8 cellular contexts compared by ENCODE assay signal in the genomic region with DNA sequence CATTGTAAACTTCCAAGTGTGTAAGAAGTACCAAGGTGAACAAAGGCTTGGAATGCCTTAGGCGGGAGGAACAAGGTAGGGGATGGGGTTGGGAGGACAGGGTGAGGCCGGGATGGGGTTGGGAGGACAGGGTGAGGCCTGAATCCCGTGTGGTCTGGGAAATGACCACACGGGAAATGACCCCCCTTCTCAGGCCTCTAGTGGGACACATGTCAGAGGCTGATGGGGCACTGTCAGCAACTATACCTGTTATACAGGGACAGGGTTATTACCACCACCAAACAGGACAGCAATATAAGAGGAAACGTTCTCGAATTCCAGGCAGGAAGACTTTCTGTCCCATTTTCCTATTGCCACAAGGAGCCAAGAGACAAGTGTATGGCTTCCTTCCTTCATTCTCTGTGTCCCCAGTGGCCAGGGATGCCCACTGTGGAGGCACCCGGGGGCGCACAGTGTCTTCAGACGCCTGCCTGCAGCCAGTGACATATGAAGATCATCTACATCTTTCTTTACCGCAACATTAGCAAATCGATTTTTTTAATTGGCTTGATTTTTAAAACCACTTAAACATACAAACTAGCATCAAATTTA. TPM values are rescaled to one million over a fixed set of nuclear protein-coding genes. Genes with fewer than 3 reads are reported as not detected.
DNase-seq lines count a peak whose midpoint lies in the region; ATAC-seq and TF ChIP-seq lines count a peak whose summit lies in the region.

No MANE protein-coding gene starts in this region.

- H3K9me3 ChIP-seq in SK-N-SH (no peaks in the 10 kb centered on the region), stomach (no peaks in the 10 kb centered on the region)

- 0 out of 4 replicates have a peak overlapping the region, but pooled peaks of 1 of the 2 experiments have one; percentile 0 for H3K27ac ChIP-seq in SK-N-SH (ENCODE audit: low read depth in 2 of 2, low read length in 1 of 2)
- no peak overlapping the region for H3K27ac ChIP-seq in stomach

- TF ChIP-seq RAD21 in SK-N-SH (IDR thresholded peaks at IDR 0.05; ENCODE audit: low read length), result no peak

- no peak for ATAC-seq in esophagus mucosa

- peaks cover 33% of the 10 kb centered on the region for H3K27me3 Mint-ChIP-seq in activated T-cell treated with anti-CD3 and anti-CD28 coated beads, Interleukin-2, amount 50 U/mL, for 24 hours

- POLR2A ChIA-PET in SK-N-SH (lab: Yijun Ruan, JAX), result interaction anchor here (1.4 kb wide), 1 partner anchor 62 kb away, joined by 4 read pairs; no protein-coding TSS in a partner anchor

- H3K9ac ChIP-seq in SK-N-SH, result peak overlapping the region; percentile 85; the same call in 1 of the 2 replicates

- peaks cover 52% of the 10 kb centered on the region for H3K36me3 Mint-ChIP-seq in activated T-cell treated with anti-CD3 and anti-CD28 coated beads, Interleukin-2, amount 50 U/mL, for 24 hours (ENCODE audit: low read depth)

- H3K4me3 ChIP-seq in SK-N-SH (ENCODE audit: low read depth in 2 of 2, low read length in 1 of 2) (peak overlapping the region; percentile 77 to 92), stomach (peak overlapping the region in 3 of 4 donors; percentile 59 to 93 (median 83))

- H3K27me3 ChIP-seq in SK-N-SH (ENCODE audit: insufficient read depth) (no peaks in the 10 kb centered on the region), stomach (peaks cover 0 to 47% (median 22%) of the 10 kb centered on the region in 3 donors)

- H2AFZ ChIP-seq in SK-N-SH (ENCODE audit: low read depth), result peak overlapping the region; percentile 83

- intact Hi-C loops in stomach (cut with DNase I; ENCODE audit: low total_unique reads), result no loop called here

- peaks cover 60% of the 10 kb centered on the region for H3K79me2 ChIP-seq in SK-N-SH (ENCODE audit: insufficient read depth)

- TF ChIP-seq EP300 in SK-N-SH (IDR thresholded peaks at IDR 0.05; ENCODE audit: borderline replicate concordance in 1 of 2, low read depth in 1 of 2, low read length in 1 of 2), result no peak
- no peak for TF ChIP-seq EP300 in stomach (IDR thresholded peaks at IDR 0.05)

- peaks cover 30% of the 10 kb centered on the region for H3K4me1 Mint-ChIP-seq in activated T-cell treated with anti-CD3 and anti-CD28 coated beads, Interleukin-2, amount 50 U/mL, for 24 hours (ENCODE audit: low read depth)

- DNase-seq in activated T-cell treated with anti-CD3 and anti-CD28 coated beads, Interleukin-2, amount 50 U/mL, for 24 hours, result no peak
- no peak for DNase-seq in activated T-cell treated with anti-CD3 and anti-CD28 coated beads, Interleukin-2, amount 50 U/mL, for 48 hours
- DNase-seq in SK-N-SH (peak; percentile 46), germinal center (ENCODE audit: low spot score) (peak; percentile 19), stomach (no peak), C1 segment of cervical spinal cord (lab: John Stamatoyannopoulos, UW) (no peak)
- DNase-seq in stimulated activated naive CD4-positive, alpha-beta T cell treated with Interleukin-2 at 50 U/mL for 16 hours (lab: John Stamatoyannopoulos, UW), result no peak

- CTCF ChIA-PET in SK-N-SH (lab: Yijun Ruan, JAX), result interaction anchor here (1.5 to 3.3 kb wide), 4 partner anchors 25 to 62 kb away, joined by 3 to 20 read pairs (median 6); no protein-coding TSS in a partner anchor

- peak overlapping the region; percentile 87 for H3K27ac Mint-ChIP-seq in activated T-cell treated with anti-CD3 and anti-CD28 coated beads, Interleukin-2, amount 50 U/mL, for 24 hours

- H3K4me1 ChIP-seq in SK-N-SH (ENCODE audit: control insufficient read depth in 1 of 2, insufficient read depth in 2 of 2, low read depth in 1 of 2, low read length in 1 of 2) (peaks cover 0 to 14% of the 10 kb centered on the region in 2 experiments; a peak in 3 of 4 replicates), stomach (peaks cover 11 to 37% (median 26%) of the 10 kb centered on the region in 4 donors)

- H3K4me2 ChIP-seq in SK-N-SH, result peak overlapping the region; percentile 97

- H3K4me3 Mint-ChIP-seq in activated T-cell treated with anti-CD3 and anti-CD28 coated beads, Interleukin-2, amount 50 U/mL, for 24 hours, result peak overlapping the region; percentile 94

- peaks cover 13% of the 10 kb centered on the region; the same call in 1 of the 2 replicates for H4K20me1 ChIP-seq in SK-N-SH (ENCODE audit: insufficient read depth)

- H3K9me3 Mint-ChIP-seq in activated T-cell treated with anti-CD3 and anti-CD28 coated beads, Interleukin-2, amount 50 U/mL, for 24 hours, result no peaks in the 10 kb centered on the region

- TF ChIP-seq CTCF in SK-N-SH (IDR thresholded peaks at IDR 0.05) (no peak), stomach (IDR thresholded peaks at IDR 0.05) (no peak)

- 18% methylated on average over 10 of the region's 11 CpGs for WGBS in SK-N-SH (ENCODE audit: low lambda C conversion rate)
- WGBS in stomach, 5 donors, result 28 to 39% (median 32%) methylated on average over 11 of the region's 11 CpGs

- H3K9me2 ChIP-seq in SK-N-SH, result no peaks in the 10 kb centered on the region

- no peak for TF ChIP-seq POLR2A in stomach (IDR thresholded peaks at IDR 0.05)

- H3K36me3 ChIP-seq in SK-N-SH (replicated peaks in 1 of 2; ENCODE audit: control insufficient read depth in 1 of 2, insufficient read depth in 2 of 2, low read length in 1 of 2), result peaks cover 14 to 17% of the 10 kb centered on the region in 2 experiments
- H3K36me3 ChIP-seq in stomach, result no peaks in the 10 kb centered on the region

- no peaks in the 10 kb centered on the region for H3F3A ChIP-seq in SK-N-SH (replicated peaks; ENCODE audit: insufficient read depth)

TF ChIP-seq in SK-N-SH, 30 proteins besides CTCF, POLR2A, EP300 and RAD21 (continues in another document):
- TF ChIP-seq GABPA (IDR thresholded peaks at IDR 0.05; ENCODE audit: low read depth) (no peak), MXI1 (IDR thresholded peaks at IDR 0.05; ENCODE audit: low read depth, low read length) (no peak), CHD2 (IDR thresholded peaks at IDR 0.05; ENCODE audit: low read length, partially characterized antibody) (no peak), TCF12 (IDR thresholded peaks at IDR 0.05) (no peak), TAF1 (IDR thresholded peaks at IDR 0.05; ENCODE audit: borderline replicate concordance, low read depth, low read length) (no peak), RFX5 (IDR thresholded peaks at IDR 0.05; ENCODE audit: low read length) (no peak), GATA2 (CRISPR knock-in tag; IDR thresholded peaks at IDR 0.05) (no peak), EZH2phosphoT487 (IDR thresholded peaks at IDR 0.05; ENCODE audit: borderline replicate concordance, low read depth) (no peak), NFIC (IDR thresholded peaks at IDR 0.05; ENCODE audit: borderline replicate concordance) (no peak), YY1 (IDR thresholded peaks at IDR 0.05; ENCODE audit: low read depth) (no peak), NRF1 (IDR thresholded peaks at IDR 0.05; ENCODE audit: low read depth, low read length) (no peak), SIN3A (IDR thresholded peaks at IDR 0.05; ENCODE audit: borderline replicate concordance, low read depth, low read length) (no peak), RCOR1 (IDR thresholded peaks at IDR 0.05; ENCODE audit: low read length) (no peak), TEAD4 (IDR thresholded peaks at IDR 0.05; ENCODE audit: borderline replicate concordance, insufficient read depth) (no peak)
- TF ChIP-seq, protein P1, sequence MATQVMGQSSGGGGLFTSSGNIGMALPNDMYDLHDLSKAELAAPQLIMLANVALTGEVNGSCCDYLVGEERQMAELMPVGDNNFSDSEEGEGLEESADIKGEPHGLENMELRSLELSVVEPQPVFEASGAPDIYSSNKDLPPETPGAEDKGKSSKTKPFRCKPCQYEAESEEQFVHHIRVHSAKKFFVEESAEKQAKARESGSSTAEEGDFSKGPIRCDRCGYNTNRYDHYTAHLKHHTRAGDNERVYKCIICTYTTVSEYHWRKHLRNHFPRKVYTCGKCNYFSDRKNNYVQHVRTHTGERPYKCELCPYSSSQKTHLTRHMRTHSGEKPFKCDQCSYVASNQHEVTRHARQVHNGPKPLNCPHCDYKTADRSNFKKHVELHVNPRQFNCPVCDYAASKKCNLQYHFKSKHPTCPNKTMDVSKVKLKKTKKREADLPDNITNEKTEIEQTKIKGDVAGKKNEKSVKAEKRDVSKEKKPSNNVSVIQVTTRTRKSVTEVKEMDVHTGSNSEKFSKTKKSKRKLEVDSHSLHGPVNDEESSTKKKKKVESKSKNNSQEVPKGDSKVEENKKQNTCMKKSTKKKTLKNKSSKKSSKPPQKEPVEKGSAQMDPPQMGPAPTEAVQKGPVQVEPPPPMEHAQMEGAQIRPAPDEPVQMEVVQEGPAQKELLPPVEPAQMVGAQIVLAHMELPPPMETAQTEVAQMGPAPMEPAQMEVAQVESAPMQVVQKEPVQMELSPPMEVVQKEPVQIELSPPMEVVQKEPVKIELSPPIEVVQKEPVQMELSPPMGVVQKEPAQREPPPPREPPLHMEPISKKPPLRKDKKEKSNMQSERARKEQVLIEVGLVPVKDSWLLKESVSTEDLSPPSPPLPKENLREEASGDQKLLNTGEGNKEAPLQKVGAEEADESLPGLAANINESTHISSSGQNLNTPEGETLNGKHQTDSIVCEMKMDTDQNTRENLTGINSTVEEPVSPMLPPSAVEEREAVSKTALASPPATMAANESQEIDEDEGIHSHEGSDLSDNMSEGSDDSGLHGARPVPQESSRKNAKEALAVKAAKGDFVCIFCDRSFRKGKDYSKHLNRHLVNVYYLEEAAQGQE (IDR thresholded peaks at IDR 0.05; ENCODE audit: low read depth, low read length), result no peak
- TF ChIP-seq, protein P2, sequence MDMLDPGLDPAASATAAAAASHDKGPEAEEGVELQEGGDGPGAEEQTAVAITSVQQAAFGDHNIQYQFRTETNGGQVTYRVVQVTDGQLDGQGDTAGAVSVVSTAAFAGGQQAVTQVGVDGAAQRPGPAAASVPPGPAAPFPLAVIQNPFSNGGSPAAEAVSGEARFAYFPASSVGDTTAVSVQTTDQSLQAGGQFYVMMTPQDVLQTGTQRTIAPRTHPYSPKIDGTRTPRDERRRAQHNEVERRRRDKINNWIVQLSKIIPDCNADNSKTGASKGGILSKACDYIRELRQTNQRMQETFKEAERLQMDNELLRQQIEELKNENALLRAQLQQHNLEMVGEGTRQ (IDR thresholded peaks at IDR 0.05; ENCODE audit: borderline replicate concordance, low read depth, low read length), result no peak
- TF ChIP-seq, protein P3, sequence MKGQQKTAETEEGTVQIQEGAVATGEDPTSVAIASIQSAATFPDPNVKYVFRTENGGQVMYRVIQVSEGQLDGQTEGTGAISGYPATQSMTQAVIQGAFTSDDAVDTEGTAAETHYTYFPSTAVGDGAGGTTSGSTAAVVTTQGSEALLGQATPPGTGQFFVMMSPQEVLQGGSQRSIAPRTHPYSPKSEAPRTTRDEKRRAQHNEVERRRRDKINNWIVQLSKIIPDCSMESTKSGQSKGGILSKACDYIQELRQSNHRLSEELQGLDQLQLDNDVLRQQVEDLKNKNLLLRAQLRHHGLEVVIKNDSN (IDR thresholded peaks at IDR 0.05; ENCODE audit: borderline replicate concordance, low read depth), result no peak

RNA-seq across cellular contexts. Expression of a gene that starts 1.3 kb away (rescaled TPM):
- polyA plus RNA-seq in SK-N-SH (2012; rRNA removed), result 5.7 and 7.5 TPM in 2 replicates
- 5.5 and 6.3 TPM in 2 replicates for polyA plus RNA-seq in SK-N-SH (2012; cell fraction: cytosol; rRNA removed)
- polyA plus RNA-seq in SK-N-SH (2012; cell fraction: nucleus; rRNA removed), result 8.2 and 9.4 TPM in 2 replicates
- 10 to 100 TPM in 3 of 5 donors, 1 to 10 TPM in 2; 5.9 to 60.8 (median 15.2) TPM for total RNA-seq in stomach
- polyA plus RNA-seq in stomach, result 1 to 10 TPM in 2 of 3 donors, under 1 TPM in 1; 0.61 to 4.5 (median 2.3) TPM
- total RNA-seq in esophagus mucosa, result 51.7 TPM

Comparison
In these comparisons a context has a peak if more than half of its experiments do, and no peak if none do; other contexts are left out.
1. DNase-seq: peak in SK-N-SH (single experiment) and germinal center (single experiment); none in activated T-cell treated with anti-CD3 and anti-CD28 coated beads, Interleukin-2, amount 50 U/mL, for 24 hours (single experiment), activated T-cell treated with anti-CD3 and anti-CD28 coated beads, Interleukin-2, amount 50 U/mL, for 48 hours (0 of 2), stomach (single experiment), stimulated activated naive CD4-positive, alpha-beta T cell treated with Interleukin-2 at 50 U/mL for 16 hours (single experiment) and C1 segment of cervical spinal cord (0 of 14).